Comparison of ENCODE assay signal across 20 cellular contexts in genomic region chr14:99589031-99589441, GRCh38. TPM values are rescaled to one million over a fixed set of nuclear protein-coding genes. Genes with fewer than 3 reads are reported as not detected.
DNase-seq lines count a peak whose midpoint lies in the region; ATAC-seq, FAIRE-seq and TF ChIP-seq lines count a peak whose summit lies in the region.
"Had no signal": no experiment of that assay in that cellular context is flagged by ENCODE, and none has a peak within 500 bp of the region (broad histone marks: within the 10 kb centered on the region; RNA-seq: fewer than 3 reads in every experiment).

No MANE protein-coding gene starts in this region.

- no peak overlapping the region for H3K18ac ChIP-seq in H1 (ENCODE audit: extremely low read depth, low read length)

- H2AFZ ChIP-seq in H1 (ENCODE audit: low read length), result no peak overlapping the region

- peak overlapping the region; percentile 2; the same call in 1 of the 2 replicates for H2BK5ac ChIP-seq in H1 (ENCODE audit: low read depth, low read length)

- H4K91ac ChIP-seq in H1 (replicated peaks; ENCODE audit: insufficient read length, low read length), result no peak overlapping the region

- no peak for TF ChIP-seq POLR2A in heart left ventricle (IDR thresholded peaks at IDR 0.05)
- TF ChIP-seq POLR2A in H1 (IDR thresholded peaks at IDR 0.05; ENCODE audit: control extremely low read depth in 1 of 2, low read depth in 2 of 2, low read length in 2 of 2), result no peak
- no peak for TF ChIP-seq POLR2A in spleen (IDR thresholded peaks at IDR 0.05)

- DNase-seq in Right ventricle myocardium superior (no peak), heart left ventricle (no peak), H1 (ENCODE audit: low read depth in 1 of 2, low spot score in 2 of 2) (no peak), anterior cingulate cortex (lab: John Stamatoyannopoulos, UW) (no peak), germinal center (ENCODE audit: low spot score) (no peak), spleen (no peak)
- DNase-seq: ACHN; activated CD4-positive, alpha-beta T cell treated with anti-CD3 and anti-CD28 coated beads, Interleukin-2, amount 50 U/mL, for 48 hours; CD8-positive, alpha-beta memory T cell; immature natural killer cell; NCI-H1436; NCI-H226 had no signal

- WGBS in heart left ventricle, 4 donors, result 70 to 75% (median 72%) methylated on average over 14 to 18 of the region's 18 CpGs
- WGBS in H1 (ENCODE audit: extremely low coverage in 1 of 2, insufficient coverage in 1 of 2, insufficient read length in 1 of 2, insufficient replicate concordance in 2 of 2, low coverage in 1 of 2, low lambda C conversion rate in 2 of 2, missing lambda C conversion rate in 1 of 2), 2 experiments, result 92% methylated on average over 18 of the region's 18 CpGs; no CpG with 5 or more reads in 1 of the 2 experiments
- 48 to 62% (median 59%) methylated on average over 15 to 18 of the region's 18 CpGs for WGBS in spleen, 5 donors

- H3K36me3 ChIP-seq in heart left ventricle (no peaks in the 10 kb centered on the region), H1 (ENCODE audit: control insufficient read depth in 2 of 4, insufficient read depth in 4 of 4, low read length in 3 of 4) (no peaks in the 10 kb centered on the region), muscle layer of colon (ENCODE audit: insufficient read depth, low read length) (no peaks in the 10 kb centered on the region), spleen (no peaks in the 10 kb centered on the region)
- H3K36me3 ChIP-seq: gastroesophageal sphincter had no signal

- H3K4me3 ChIP-seq in heart left ventricle (no peak overlapping the region), H1 (ENCODE audit: extremely low read depth in 1 of 4, insufficient read depth in 2 of 4, low read depth in 3 of 4, low read length in 4 of 4) (no peak overlapping the region), muscle layer of colon (ENCODE audit: low read depth in 1 of 2, low read length in 2 of 2) (peak overlapping the region in 1 of 2 donors; percentile 35), spleen (no peak overlapping the region)
- H3K4me3 ChIP-seq: gastroesophageal sphincter, skin epidermis had no signal

- no peak overlapping the region for H3K14ac ChIP-seq in H1 (ENCODE audit: insufficient read length)

- no peak overlapping the region for H4K5ac ChIP-seq in H1 (ENCODE audit: insufficient read length, low read depth, low read length)

- no peak overlapping the region for H2BK20ac ChIP-seq in H1 (ENCODE audit: low read length)

- peak overlapping the region; percentile 54 for H4K8ac ChIP-seq in H1 (ENCODE audit: extremely low read depth, insufficient read depth, low read length)

- no peak overlapping the region for H3K56ac ChIP-seq in H1 (replicated peaks; ENCODE audit: insufficient read length, low read depth, low read length)

- no peak for TF ChIP-seq RAD21 in H1 (IDR thresholded peaks at IDR 0.05 in 1 of 2, conservative IDR thresholded peaks at IDR 0.05 in 1 of 2; ENCODE audit: low read depth in 2 of 2, low read length in 2 of 2)

- H4K20me1 ChIP-seq in H1 (replicated peaks in 1 of 2; ENCODE audit: control insufficient read depth in 1 of 2, insufficient read depth in 2 of 2, low read length in 2 of 2), result peaks cover 3 to 22% of the 10 kb centered on the region in 2 experiments

- H3K27ac ChIP-seq in heart left ventricle (peak overlapping the region in 1 of 12 donors; percentile 56), H1 (ENCODE audit: low read depth, low read length) (no peak overlapping the region), muscle layer of colon (ENCODE audit: low read depth, low read length) (peak overlapping the region; percentile 9), spleen (no peak overlapping the region)
- H3K27ac ChIP-seq: skin epidermis had no signal

- H3K27me3 ChIP-seq in heart left ventricle (no peaks in the 10 kb centered on the region), H1 (replicated peaks in 1 of 4; ENCODE audit: control insufficient read depth in 3 of 4, extremely low read depth in 1 of 4, insufficient read depth in 3 of 4, low read length in 3 of 4) (no peaks in the 10 kb centered on the region), muscle layer of colon (ENCODE audit: control insufficient read depth in 1 of 2, insufficient read depth in 2 of 2, low read length in 2 of 2) (no peaks in the 10 kb centered on the region), spleen (replicated peaks in 1 of 7) (no peaks in the 10 kb centered on the region)
- H3K27me3 ChIP-seq: gastroesophageal sphincter had no signal

- H3K79me2 ChIP-seq in H1 (ENCODE audit: control insufficient read depth in 1 of 2, insufficient read depth in 2 of 2, low read length in 2 of 2), result peaks cover 0 to 60% of the 10 kb centered on the region in 2 experiments; a peak in 3 of 4 replicates

- CTCF ChIA-PET in H1 (lab: Charles Lee; ENCODE audit: partially characterized antibody), result interaction anchor here (1.0 to 4.6 kb wide), 7 partner anchors 14 to 141 kb away, joined by 3 to 35 read pairs (median 5); no protein-coding TSS in a partner anchor

- peak; percentile 8 for ATAC-seq in Right ventricle myocardium superior (ENCODE audit: poor library complexity)
- ATAC-seq in heart left ventricle, result no peak
- no peak for ATAC-seq in HG02885 (IDR thresholded peaks at IDR 0.05; ENCODE audit: poor library complexity, unreplicated experiment)
- ATAC-seq: gastroesophageal sphincter; HCT116; stimulated activated effector memory CD8-positive, alpha-beta T cell treated with anti-CD3 and anti-CD28 coated beads, Interleukin-12 subunit alpha, Interleukin-12 subunit beta, amount 100 ng/mL, for 72 hours had no signal

- no peaks in the 10 kb centered on the region; the same call in 1 of the 2 replicates for H3K23me2 ChIP-seq in H1 (ENCODE audit: low read depth, low read length)

- no peak for FAIRE-seq in H1 (lab: Jason Lieb, UNC)
- FAIRE-seq: endometrium, GM12892 had no signal

- H3K4ac ChIP-seq in H1 (replicated peaks; ENCODE audit: insufficient read length, low read depth, low read length), result no peak overlapping the region

- POLR2A ChIA-PET in H1 (lab: Charles Lee; ENCODE audit: partially characterized antibody), result interaction anchor here (0.8 to 1.1 kb wide), 2 partner anchors 11 to 17 kb away, joined by 4 read pairs; no protein-coding TSS in a partner anchor

- intact Hi-C loops in Right ventricle myocardium superior (cut with DNase I) (no loop called here), heart left ventricle (cut with DNase I) (no loop called here), spleen (cut with DNase I; ENCODE audit: low total_unique reads) (no loop called here)

- no peak overlapping the region for H2AK5ac ChIP-seq in H1 (ENCODE audit: low read depth, low read length)

- H2BK120ac ChIP-seq in H1 (replicated peaks; ENCODE audit: low read depth, low read length), result no peak overlapping the region

- TF ChIP-seq CTCF in heart left ventricle (IDR thresholded peaks at IDR 0.05) (no peak), H1 (IDR thresholded peaks at IDR 0.05; ENCODE audit: control extremely low read depth in 1 of 3, insufficient read depth in 1 of 3, low read depth in 1 of 3, low read length in 3 of 3) (no peak), spleen (IDR thresholded peaks at IDR 0.05 in 8 of 11, conservative IDR thresholded peaks at IDR 0.05 in 3 of 11) (no peak)

- H3K9me3 ChIP-seq in heart left ventricle, result no peaks in the 10 kb centered on the region
- no peaks in the 10 kb centered on the region for H3K9me3 ChIP-seq in H1 (ENCODE audit: insufficient read depth in 2 of 2, low read depth in 1 of 2, low read length in 1 of 2)
- no peaks in the 10 kb centered on the region for H3K9me3 ChIP-seq in muscle layer of colon (ENCODE audit: low read length)
- no peaks in the 10 kb centered on the region for H3K9me3 ChIP-seq in spleen
- H3K9me3 ChIP-seq: gastroesophageal sphincter had no signal

- H3K23ac ChIP-seq in H1 (ENCODE audit: insufficient read length), result no peak overlapping the region

- H3K9ac ChIP-seq in H1 (replicated peaks in 1 of 4; ENCODE audit: extremely low read depth in 1 of 4, low read depth in 3 of 4, low read length in 3 of 4) (no peak overlapping the region), muscle layer of colon (ENCODE audit: low read length) (peak overlapping the region; percentile 11)

- no peak overlapping the region for H2BK12ac ChIP-seq in H1 (ENCODE audit: low read depth, low read length)

- H3K4me1 ChIP-seq in heart left ventricle (peaks cover 0 to 75% (median 53%) of the 10 kb centered on the region in 12 donors), H1 (replicated peaks in 1 of 4; ENCODE audit: control insufficient read depth in 3 of 4, insufficient read depth in 4 of 4, low read length in 3 of 4) (peaks cover 0 to 26% (median 17%) of the 10 kb centered on the region in 4 experiments; a peak in 6 of 7 replicates), muscle layer of colon (ENCODE audit: insufficient read depth, low read length) (peaks cover 80% of the 10 kb centered on the region), spleen (peaks cover 0 to 40% (median 17%) of the 10 kb centered on the region in 6 donors)

- no peak overlapping the region for H2BK15ac ChIP-seq in H1 (ENCODE audit: low read length)

- H3K4me2 ChIP-seq in H1 (ENCODE audit: insufficient read depth in 1 of 2, low read depth in 2 of 2, low read length in 2 of 2), result no peak overlapping the region

- TF ChIP-seq EP300 in H1 (IDR thresholded peaks at IDR 0.05; ENCODE audit: borderline replicate concordance in 1 of 2, low read depth in 2 of 2, low read length in 2 of 2), result no peak

- peaks cover 14% of the 10 kb centered on the region for H3K79me1 ChIP-seq in H1 (ENCODE audit: low read depth, low read length)

RNA-seq across cellular contexts. Expression of gene CCDC85C, which starts 15.0 kb away (rescaled TPM):
- 46.6 TPM for total RNA-seq in Right ventricle myocardium superior
- total RNA-seq in heart left ventricle, result 10 to 100 TPM; 22.5 to 45.4 (median 29.2) TPM
- 10 to 100 TPM; 29.7 to 43.5 TPM for polyA plus RNA-seq in heart left ventricle
- 35.8 and 38.6 TPM in 2 replicates for total RNA-seq in H1 (2021; fragmentation: NEBNext Ultra II Directional; extraction: Animal tissue kit (Norgen Biotek cat#: 25700))
- 16.8 and 26.4 TPM in 2 replicates for polyA plus RNA-seq in H1 (2011; rRNA removed)
- 18.1 TPM for polyA plus RNA-seq in H1 (2011; cell fraction: cytosol; rRNA removed)
- 31.7 TPM for polyA plus RNA-seq in H1 (2011; cell fraction: nucleus; rRNA removed)
- polyA plus RNA-seq in H1 (2012, experiment 1 of 2), result 18.2 to 30.0 TPM (median 25.2 TPM) in 4 replicates
- polyA plus RNA-seq in H1 (2012, experiment 2 of 2), result 32.9 TPM
- 15.1 TPM for polyA plus RNA-seq in H1 (2013, experiment 1 of 2)
- polyA plus RNA-seq in H1 (2013, experiment 2 of 2), result 15.5 TPM
- 22.2 and 22.8 TPM in 2 replicates for polyA minus RNA-seq in H1 (2011; rRNA and poly(A)+ RNA removed)
- 23.3 TPM for polyA minus RNA-seq in H1 (2011; cell fraction: cytosol; rRNA and poly(A)+ RNA removed)
- 19.6 TPM for polyA minus RNA-seq in H1 (2011; cell fraction: nucleus; rRNA and poly(A)+ RNA removed)
- total RNA-seq in spleen, result 10 to 100 TPM in 4 of 7 donors, 1 to 10 TPM in 3; 6.0 to 12.4 (median 11.3) TPM
- 1 to 10 TPM; 1.6 to 6.5 (median 1.9) TPM for polyA plus RNA-seq in spleen

RNA-seq across cellular contexts. Expression of gene HHIPL1, which starts 55.9 kb away (rescaled TPM):
- total RNA-seq in Right ventricle myocardium superior (1.6 TPM), heart left ventricle (1 to 10 TPM in 8 of 9 donors, under 1 TPM in 1; 0.75 to 3.1 (median 1.5) TPM), spleen (1 to 10 TPM; 1.8 to 4.2 (median 2.8) TPM)
- polyA plus RNA-seq in heart left ventricle (under 1 TPM; 0.34 to 0.86 TPM), H1 (2011; rRNA removed) (1.5 and 2.1 TPM in 2 replicates), spleen (under 1 TPM; 0.43 to 0.67 (median 0.64) TPM)
- total RNA-seq in H1 (2021; fragmentation: NEBNext Ultra II Directional; extraction: Animal tissue kit (Norgen Biotek cat#: 25700)), result 2.6 and 3.1 TPM in 2 replicates
- polyA plus RNA-seq in H1 (2011; cell fraction: cytosol; rRNA removed), result 1.4 TPM
- 3.1 TPM for polyA plus RNA-seq in H1 (2011; cell fraction: nucleus; rRNA removed)
- polyA plus RNA-seq in H1 (2012, experiment 1 of 2), result 1.0 to 2.0 TPM (median 1.8 TPM) in 4 replicates
- 1.2 TPM for polyA plus RNA-seq in H1 (2012, experiment 2 of 2)
- polyA plus RNA-seq in H1 (2013, experiment 1 of 2), result 1.2 TPM
- polyA plus RNA-seq in H1 (2013, experiment 2 of 2), result 1.6 TPM
- polyA minus RNA-seq in H1 (2011; rRNA and poly(A)+ RNA removed), result 1.4 and 1.5 TPM in 2 replicates
- polyA minus RNA-seq in H1 (2011; cell fraction: cytosol; rRNA and poly(A)+ RNA removed), result 1.7 TPM
- 3.8 TPM for polyA minus RNA-seq in H1 (2011; cell fraction: nucleus; rRNA and poly(A)+ RNA removed)
- polyA plus RNA-seq: CD8-positive, alpha-beta memory T cell; immature natural killer cell had no signal
